Comparison of ENCODE assay signal across 16 cellular contexts in the genomic region with DNA sequence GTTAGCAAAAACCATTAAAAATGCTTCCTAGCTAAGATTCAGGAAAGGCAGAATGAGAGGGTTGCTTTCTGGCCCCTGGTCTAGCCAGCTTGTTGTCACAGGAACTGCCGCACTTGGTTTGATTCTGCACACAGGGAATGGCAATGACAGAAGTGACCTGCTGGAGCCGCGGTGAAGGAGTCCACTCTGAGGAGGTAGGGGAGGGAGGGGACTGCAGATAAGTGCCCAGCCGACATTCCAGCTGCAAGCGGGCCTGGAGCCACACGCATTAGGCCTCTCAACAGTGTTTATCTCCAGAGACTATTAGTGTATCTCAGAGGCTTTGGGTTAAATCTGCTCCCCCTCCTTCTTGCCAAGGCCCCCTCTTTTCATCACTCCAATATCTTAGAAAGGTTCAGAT. TPM values are rescaled to one million over a fixed set of nuclear protein-coding genes. Genes with fewer than 3 reads are reported as not detected.
DNase-seq lines count a peak whose midpoint lies in the region; ATAC-seq and TF ChIP-seq lines count a peak whose summit lies in the region.
"Had no signal": no experiment of that assay in that cellular context is flagged by ENCODE, and none has a peak within 500 bp of the region (broad histone marks: within the 10 kb centered on the region; RNA-seq: fewer than 3 reads in every experiment).

No MANE protein-coding gene starts in this region.

- intact Hi-C loops in left ventricle myocardium inferior (cut with micrococcal nuclease) = no loop called here

- H3K4me3 Mint-ChIP-seq in activated CD8-positive, alpha-beta memory T cell treated with anti-CD3 and anti-CD28 coated beads, Interleukin-2, amount 10 ng/mL, durations not matched to agents 7 days and 5 days = peak overlapping the region; percentile 14
- peak overlapping the region; percentile 42 for H3K4me3 Mint-ChIP-seq in stimulated activated effector memory CD8-positive, alpha-beta T cell treated with anti-CD3 and anti-CD28 coated beads, Interleukin-12 subunit alpha, Interleukin-12 subunit beta, amount 100 ng/mL, for 72 hours
- H3K4me3 Mint-ChIP-seq: mesothelial cell of epicardium had no signal

- H3K36me3 Mint-ChIP-seq in activated CD8-positive, alpha-beta memory T cell treated with anti-CD3 and anti-CD28 coated beads, Interleukin-2, amount 10 ng/mL, durations not matched to agents 7 days and 5 days = peaks cover 27% of the 10 kb centered on the region
- no peaks in the 10 kb centered on the region for H3K36me3 Mint-ChIP-seq in stimulated activated effector memory CD8-positive, alpha-beta T cell treated with anti-CD3 and anti-CD28 coated beads, Interleukin-12 subunit alpha, Interleukin-12 subunit beta, amount 100 ng/mL, for 72 hours

- H3K9me3 Mint-ChIP-seq in activated CD8-positive, alpha-beta memory T cell treated with anti-CD3 and anti-CD28 coated beads, Interleukin-2, amount 10 ng/mL, durations not matched to agents 7 days and 5 days (ENCODE audit: low read depth) = no peaks in the 10 kb centered on the region
- H3K9me3 Mint-ChIP-seq in stimulated activated effector memory CD8-positive, alpha-beta T cell treated with anti-CD3 and anti-CD28 coated beads, Interleukin-12 subunit alpha, Interleukin-12 subunit beta, amount 100 ng/mL, for 72 hours = no peaks in the 10 kb centered on the region
- H3K9me3 Mint-ChIP-seq: mesothelial cell of epicardium had no signal

- peaks cover 45% of the 10 kb centered on the region for H3K4me1 ChIP-seq in left ventricle myocardium inferior

- H3K27ac ChIP-seq in left ventricle myocardium inferior (replicated peaks) = peak overlapping the region; percentile 26
- H3K27ac ChIP-seq: HL-60, SK-N-MC had no signal

- no peaks in the 10 kb centered on the region for H3K27me3 ChIP-seq in left ventricle myocardium inferior (ENCODE audit: low read depth)

- peaks cover 89% of the 10 kb centered on the region for H3K4me1 Mint-ChIP-seq in activated CD8-positive, alpha-beta memory T cell treated with anti-CD3 and anti-CD28 coated beads, Interleukin-2, amount 10 ng/mL, durations not matched to agents 7 days and 5 days
- peaks cover 84% of the 10 kb centered on the region for H3K4me1 Mint-ChIP-seq in stimulated activated effector memory CD8-positive, alpha-beta T cell treated with anti-CD3 and anti-CD28 coated beads, Interleukin-12 subunit alpha, Interleukin-12 subunit beta, amount 100 ng/mL, for 72 hours

- peaks cover under 1% of the 10 kb centered on the region for H3K36me3 ChIP-seq in left ventricle myocardium inferior

- no peak overlapping the region for H3K4me3 ChIP-seq in left ventricle myocardium inferior
- H3K4me3 ChIP-seq: SK-N-MC had no signal

- no peak for ATAC-seq in activated CD8-positive, alpha-beta memory T cell treated with anti-CD3 and anti-CD28 coated beads, Interleukin-2, amount 10 ng/mL, durations not matched to agents 7 days and 5 days
- ATAC-seq in stimulated activated effector memory CD8-positive, alpha-beta T cell treated with anti-CD3 and anti-CD28 coated beads, Interleukin-12 subunit alpha, Interleukin-12 subunit beta, amount 100 ng/mL, for 72 hours = no peak
- no peak for ATAC-seq in HG03025 (IDR thresholded peaks at IDR 0.05; ENCODE audit: low FRiP score, unreplicated experiment)
- ATAC-seq in GM21447 (IDR thresholded peaks at IDR 0.05; ENCODE audit: unreplicated experiment) = no peak

- peak overlapping the region; percentile 86 for H3K27ac Mint-ChIP-seq in activated CD8-positive, alpha-beta memory T cell treated with anti-CD3 and anti-CD28 coated beads, Interleukin-2, amount 10 ng/mL, durations not matched to agents 7 days and 5 days
- H3K27ac Mint-ChIP-seq in stimulated activated effector memory CD8-positive, alpha-beta T cell treated with anti-CD3 and anti-CD28 coated beads, Interleukin-12 subunit alpha, Interleukin-12 subunit beta, amount 100 ng/mL, for 72 hours = peak overlapping the region; percentile 78
- H3K27ac Mint-ChIP-seq: mesothelial cell of epicardium had no signal

- no peaks in the 10 kb centered on the region for H3K9me3 ChIP-seq in left ventricle myocardium inferior (replicated peaks)

- CTCF ChIA-PET in activated CD8-positive, alpha-beta memory T cell treated with anti-CD3 and anti-CD28 coated beads, Interleukin-2, amount 10 ng/mL, durations not matched to agents 7 days and 5 days (lab: Charles Lee) = interaction anchor here (0.7 to 1.6 kb wide), 4 partner anchors 103 to 128 kb away, joined by 3 to 6 read pairs (median 4); partner anchors contain the start of genes COX10 and HS3ST3B1

- H3K27me3 Mint-ChIP-seq in activated CD8-positive, alpha-beta memory T cell treated with anti-CD3 and anti-CD28 coated beads, Interleukin-2, amount 10 ng/mL, durations not matched to agents 7 days and 5 days = no peaks in the 10 kb centered on the region

- no peak for DNase-seq in activated CD8-positive, alpha-beta memory T cell treated with anti-CD3 and anti-CD28 coated beads, Interleukin-2, amount 10 ng/mL, durations not matched to agents 7 days and 5 days
- no peak for DNase-seq in activated CD8-positive, alpha-beta memory T cell treated with anti-CD3 and anti-CD28 coated beads for 24 hours
- DNase-seq in SK-N-DZ (ENCODE audit: low spot score) (peak; percentile 71), left ventricle myocardium inferior (peak; percentile 49), mesenteric fat pad (ENCODE audit: low spot score) (no peak)
- DNase-seq in stimulated activated effector memory CD8-positive, alpha-beta T cell treated with anti-CD3 and anti-CD28 coated beads, Interleukin-12 subunit alpha, Interleukin-12 subunit beta, amount 100 ng/mL, for 72 hours (ENCODE audit: low spot score in 2 of 2) = no peak
- DNase-seq: amniotic stem cell, GF-D8, NCI-H526 treated with DMSO at 0.1 percent for 48 hours had no signal

- peak; percentile 15 for TF ChIP-seq CTCF in left ventricle myocardium inferior (IDR thresholded peaks at IDR 0.05; ENCODE audit: borderline replicate concordance)

RNA-seq across cellular contexts. Expression of gene CDRT15, which starts 38.6 kb away (rescaled TPM):
- not detected for total RNA-seq in activated CD8-positive, alpha-beta memory T cell treated with anti-CD3 and anti-CD28 coated beads, Interleukin-2, amount 10 ng/mL, durations not matched to agents 7 days and 5 days
- not detected in 2 replicates for polyA plus RNA-seq in SK-N-DZ (2014; cell fraction: cytosol; rRNA removed)
- not detected in 2 replicates for polyA plus RNA-seq in SK-N-DZ (2014; cell fraction: nucleus; rRNA removed)
- total RNA-seq in left ventricle myocardium inferior (not detected), mesenteric fat pad (not detected)
- total RNA-seq: M059J, mesothelial cell of epicardium, urinary bladder had no signal
- polyA plus RNA-seq: urinary bladder had no signal

Comparison
In these comparisons a context has a peak if more than half of its experiments do, and no peak if none do; other contexts are left out.
1. DNase-seq: peak in SK-N-DZ (single experiment) and left ventricle myocardium inferior (single experiment); none in activated CD8-positive, alpha-beta memory T cell treated with anti-CD3 and anti-CD28 coated beads, Interleukin-2, amount 10 ng/mL, durations not matched to agents 7 days and 5 days (single experiment), activated CD8-positive, alpha-beta memory T cell treated with anti-CD3 and anti-CD28 coated beads for 24 hours (single experiment), stimulated activated effector memory CD8-positive, alpha-beta T cell treated with anti-CD3 and anti-CD28 coated beads, Interleukin-12 subunit alpha, Interleukin-12 subunit beta, amount 100 ng/mL, for 72 hours (0 of 2) and mesenteric fat pad (single experiment).